9 cellular contexts compared by ENCODE assay signal in genomic region chr10:5776150-5776880, GRCh38. TPM values are rescaled to one million over a fixed set of nuclear protein-coding genes. Genes with fewer than 3 reads are reported as not detected.
DNase-seq lines count a peak whose midpoint lies in the region; ATAC-seq and TF ChIP-seq lines count a peak whose summit lies in the region.
"Had no signal": no experiment of that assay in that cellular context is flagged by ENCODE, and none has a peak within 500 bp of the region (broad histone marks: within the 10 kb centered on the region; RNA-seq: fewer than 3 reads in every experiment).

No MANE protein-coding gene starts in this region.

- H3K4me1 ChIP-seq in A673 (ENCODE audit: insufficient read depth, low read length, poor library complexity, severe bottlenecking): peaks cover 16% of the 10 kb centered on the region

- H3K27ac ChIP-seq in A673 (ENCODE audit: low read depth, low read length, poor library complexity, severe bottlenecking) (peak overlapping the region; percentile 69), HL-60 (replicated peaks) (peak overlapping the region; percentile 69), RWPE1 (no peak overlapping the region)

- no TSS peak for BruUV-seq in A673 (replicated peaks; lab: Mats Ljungman, UMichigan)

- H3K9me3 ChIP-seq in A673 (ENCODE audit: low read depth, low read length, poor library complexity, severe bottlenecking): no peaks in the 10 kb centered on the region

- H3K27me3 ChIP-seq in A673 (replicated peaks; ENCODE audit: insufficient read depth, low read depth, low read length, poor library complexity) (no peaks in the 10 kb centered on the region), HL-60 (ENCODE audit: insufficient read depth, poor library complexity, severe bottlenecking) (no peaks in the 10 kb centered on the region)

- peaks cover 39% of the 10 kb centered on the region for H3K36me3 ChIP-seq in A673 (ENCODE audit: insufficient read depth, low read length, poor library complexity, severe bottlenecking)

- POLR2A ChIA-PET in A673 (lab: Charles Lee; ENCODE audit: low non-redundant PET): no interaction called here
- POLR2A ChIA-PET in RWPE1 (lab: Yijun Ruan, JAX; ENCODE audit: low non-redundant PET): no interaction called here

- intact Hi-C loops in A673 (cut with micrococcal nuclease; ENCODE audit: unreplicated experiment): no loop called here

- no peak for ATAC-seq in GM18907 (IDR thresholded peaks at IDR 0.05; ENCODE audit: unreplicated experiment)

- CTCF ChIA-PET in A673 (lab: Charles Lee) (no interaction called here), RWPE1 (lab: Yijun Ruan, JAX) (interaction anchor here (0.6 to 1.0 kb wide), 3 partner anchors 13 to 369 kb away, joined by 3 to 5 read pairs (median 3); no protein-coding TSS in a partner anchor)

- TF ChIP-seq CTCF in A673 (conservative IDR thresholded peaks at IDR 0.05; ENCODE audit: low read depth, low read length) (peak; percentile 28; the same call in 1 of the 2 replicates), HL-60 (IDR thresholded peaks at IDR 0.05; ENCODE audit: insufficient read depth, low read length) (no peak), choroid plexus epithelial cell (conservative IDR thresholded peaks at IDR 0.05; ENCODE audit: low read depth, low read length) (peak; percentile 37), RWPE1 (conservative IDR thresholded peaks at IDR 0.05; ENCODE audit: low read depth) (no peak)

- peak; percentile 16 for DNase-seq in A673 (ENCODE audit: low spot score)
- DNase-seq in HL-60 (ENCODE audit: low read depth in 1 of 2, low spot score in 1 of 2): no peak
- DNase-seq in choroid plexus epithelial cell (ENCODE audit: low read depth): peak; percentile 24
- peak; percentile 25 for DNase-seq in midbrain (lab: John Stamatoyannopoulos, UW)
- no peak for DNase-seq in GF-D8 (lab: John Stamatoyannopoulos, UW)
- DNase-seq in NCI-H1417 (lab: John Stamatoyannopoulos, UW): no peak
- no peak for DNase-seq in RWPE1 (ENCODE audit: low spot score)
- DNase-seq: NCI-H510A treated with DMSO at 0.1 percent for 48 hours had no signal

- H3K4me3 ChIP-seq in A673 (ENCODE audit: low read depth, low read length, poor library complexity, severe bottlenecking) (no peak overlapping the region), HL-60 (replicated peaks; ENCODE audit: insufficient read depth, low read length) (no peak overlapping the region), choroid plexus epithelial cell (ENCODE audit: low read depth, low read length) (no peak overlapping the region)

RNA-seq across cellular contexts. Expression of gene GDI2, which starts 36.9 kb away (rescaled TPM):
- total RNA-seq in A673 (2021): 294 and 325 TPM in 2 replicates

Comparison
In these comparisons a context has a peak if more than half of its experiments do, and no peak if none do; other contexts are left out.
1. DNase-seq: peak in A673 (single experiment), choroid plexus epithelial cell (single experiment) and midbrain (single experiment); none in HL-60 (0 of 2), GF-D8 (single experiment), NCI-H1417 (0 of 3) and RWPE1 (single experiment).
2. CTCF ChIP-seq: peak in A673 (single experiment) and choroid plexus epithelial cell (single experiment); none in HL-60 (single experiment) and RWPE1 (single experiment).